Comparison of ENCODE assay signal across 11 cellular contexts in genomic region chr4:152115794-152116193, GRCh38.
A peak's percentile ranks its signal among the peaks of the same experiment; 100 is the strongest.
DNase-seq lines count a peak whose midpoint lies in the region; ATAC-seq, FAIRE-seq and TF ChIP-seq lines count a peak whose summit lies in the region.
"Had no signal": no experiment of that assay in that cellular context is flagged by ENCODE, and none has a peak within 500 bp of the region (broad histone marks: within the 10 kb centered on the region; RNA-seq: fewer than 3 reads in every experiment).

No MANE protein-coding gene starts in this region.

- H3K27ac ChIP-seq in spleen, result peak overlapping the region in 7 of 8 donors; percentile 15 to 72 (median 69)

- POLR2A ChIA-PET in GM10248 (lab: Yijun Ruan, JAX), result no interaction called here

- peak; percentile 40 for DNase-seq in GM10248 (ENCODE audit: extremely low spot score)
- peak; percentile 47 for DNase-seq in UCSD-AML1 (lab: John Stamatoyannopoulos, UW; ENCODE audit: unreplicated experiment)
- DNase-seq in spleen, result no peak
- DNase-seq in NK-92 treated with Interleukin-12 subunit alpha and Interleukin-12 subunit beta, amount 100 ng/mL, for 24 hours (lab: John Stamatoyannopoulos, UW), result no peak
- no peak for DNase-seq in urothelium cell line (ENCODE audit: low spot score)
- DNase-seq in cerebellar cortex (ENCODE audit: low spot score), result no peak
- DNase-seq: cerebellar nuclear complex, GOT3, NCI-H187 had no signal

- peaks cover 9 to 28% (median 20%) of the 10 kb centered on the region in 6 donors for H3K4me1 ChIP-seq in spleen

- H3K36me3 Mint-ChIP-seq in activated naive CD8-positive, alpha-beta T cell, result peaks cover 4% of the 10 kb centered on the region

- peaks cover 11% of the 10 kb centered on the region for H3K9me3 Mint-ChIP-seq in activated naive CD8-positive, alpha-beta T cell (ENCODE audit: low read depth)

- TF ChIP-seq CTCF in GM10248 (IDR thresholded peaks at IDR 0.05; ENCODE audit: control extremely low read depth, extremely low read depth, low read depth, missing control alignments), result no peak
- no peak for TF ChIP-seq CTCF in spleen (IDR thresholded peaks at IDR 0.05 in 8 of 11, conservative IDR thresholded peaks at IDR 0.05 in 3 of 11)

- H3K27ac Mint-ChIP-seq in activated naive CD8-positive, alpha-beta T cell, result peak overlapping the region; percentile 95

- ATAC-seq in GM21367 (IDR thresholded peaks at IDR 0.05; ENCODE audit: unreplicated experiment), result no peak

- H3K4me3 Mint-ChIP-seq in activated naive CD8-positive, alpha-beta T cell, result peak overlapping the region; percentile 72

- H3K4me1 Mint-ChIP-seq in activated naive CD8-positive, alpha-beta T cell (ENCODE audit: low read depth), result peaks cover 67% of the 10 kb centered on the region

- intact Hi-C loops in spleen (cut with DNase I; ENCODE audit: low total_unique reads), result no loop called here

- H3K4me3 ChIP-seq in spleen, result peak overlapping the region in 1 of 8 donors; percentile 24

- 4 to 25% (median 14%) methylated on average over 8 of the region's 8 CpGs for WGBS in spleen, 5 donors

- no peaks in the 10 kb centered on the region for H3K36me3 ChIP-seq in spleen

- FAIRE-seq in urothelium cell line (lab: Jason Lieb, UNC), result no peak

- no peaks in the 10 kb centered on the region for H3K27me3 Mint-ChIP-seq in activated naive CD8-positive, alpha-beta T cell

- CTCF ChIA-PET in GM10248 (lab: Yijun Ruan, JAX), result interaction anchor here (1.4 to 1.8 kb wide), 2 partner anchors 13 to 197 kb away, joined by 3 to 5 read pairs; no protein-coding TSS in a partner anchor

- no peaks in the 10 kb centered on the region for H3K9me3 ChIP-seq in spleen

- no peaks in the 10 kb centered on the region for H3K27me3 ChIP-seq in spleen (replicated peaks in 1 of 7)

- TF ChIP-seq POLR2A in spleen (IDR thresholded peaks at IDR 0.05), result no peak

Comparison
In these comparisons a context has a peak if more than half of its experiments do, and no peak if none do; other contexts are left out.
1. DNase-seq: peak in GM10248 (single experiment) and UCSD-AML1 (single experiment); none in spleen (single experiment), NK-92 treated with Interleukin-12 subunit alpha and Interleukin-12 subunit beta, amount 100 ng/mL, for 24 hours (single experiment), urothelium cell line (single experiment) and cerebellar cortex (single experiment).